Comparison of ENCODE assay signal across 22 cellular contexts in genomic region chr20:45951925-45952834, GRCh38. TPM values are rescaled to one million over a fixed set of nuclear protein-coding genes. Genes with fewer than 3 reads are reported as not detected.
A peak's percentile ranks its signal among the peaks of the same experiment; 100 is the strongest.
DNase-seq lines count a peak whose midpoint lies in the region; ATAC-seq, FAIRE-seq and TF ChIP-seq lines count a peak whose summit lies in the region.
"Had no signal": no experiment of that assay in that cellular context is flagged by ENCODE, and none has a peak within 500 bp of the region (broad histone marks: within the 10 kb centered on the region; RNA-seq: fewer than 3 reads in every experiment).

No MANE protein-coding gene starts in this region.

- intact Hi-C loops in HepG2 (cut with micrococcal nuclease; ENCODE audit: unreplicated experiment) (no loop called here), right lobe of liver (cut with DNase I) (loop anchor here in 1 of 2 donors (10.0 kb wide), 1 partner anchor 137 kb away; the partner anchor contains the start of gene UBE2C)

- H3K36me3 ChIP-seq in HepG2 (replicated peaks in 1 of 2; ENCODE audit: control insufficient read depth in 1 of 2, insufficient read depth in 2 of 2, low read length in 2 of 2), result peaks cover 36 to 62% of the 10 kb centered on the region in 2 experiments
- peaks cover 5 to 68% (median 18%) of the 10 kb centered on the region in 4 donors for H3K36me3 ChIP-seq in right lobe of liver
- H3K36me3 ChIP-seq in KOPT-K1 (ENCODE audit: insufficient read depth, low read length), result peaks cover 98% of the 10 kb centered on the region

- H3K4me1 ChIP-seq in HepG2 (ENCODE audit: insufficient read depth, low read length) (peaks cover 10% of the 10 kb centered on the region), right lobe of liver (no peaks in the 10 kb centered on the region)

- in situ Hi-C loops in HepG2 (cut with HindIII; ENCODE audit: extremely low pct_ligation_motif_present, low pct_unique_long_range_greater_than_20kb), result no loop called here

- no peak overlapping the region for H2AFZ ChIP-seq in HepG2 (ENCODE audit: low read length)

- peaks cover 0 to 24% of the 10 kb centered on the region in 2 donors for H3K4me1 Mint-ChIP-seq in immature natural killer cell
- peaks cover 4% of the 10 kb centered on the region for H3K4me1 Mint-ChIP-seq in stimulated activated naive CD8-positive, alpha-beta T cell treated with anti-CD3 and anti-CD28 coated beads, Interleukin-15, amount 100 ng/mL, for 72 hours

- no peaks in the 10 kb centered on the region for H3K9me3 ChIP-seq in HepG2 (ENCODE audit: low read length)
- no peaks in the 10 kb centered on the region for H3K9me3 ChIP-seq in right lobe of liver
- no peaks in the 10 kb centered on the region for H3K9me3 ChIP-seq in KOPT-K1 (ENCODE audit: insufficient read depth, low read length, poor library complexity, severe bottlenecking)
- H3K9me3 ChIP-seq: mucosa of descending colon had no signal

- peaks cover 0 to 23% (median 0%) of the 10 kb centered on the region in 3 donors for H3K36me3 Mint-ChIP-seq in immature natural killer cell

- no peak for FAIRE-seq in HepG2 (lab: Jason Lieb, UNC)
- FAIRE-seq: endothelial cell of umbilical vein had no signal

- DNase-seq in HepG2 (ENCODE audit: low spot score) (no peak), right lobe of liver (no peak), immature natural killer cell (no peak), foreskin melanocyte (no peak)
- DNase-seq in stimulated activated naive CD8-positive, alpha-beta T cell treated with anti-CD3 and anti-CD28 coated beads, Interleukin-15, amount 100 ng/mL, for 72 hours, result no peak
- DNase-seq: activated CD4-positive, CD25-positive, alpha-beta regulatory T cell treated with anti-CD3 and anti-CD28 coated beads, Interleukin-2, amount 50 U/mL, for 72 hours; activated CD8-positive, alpha-beta memory T cell treated with anti-CD3 and anti-CD28 coated beads, Interleukin-2, amount 10 ng/mL, durations not matched to agents 7 days and 5 days; activated effector memory CD4-positive, alpha-beta T cell treated with Interleukin-2 at 50 U/mL for 16 hours; amygdala; CD4-positive, CD25-positive, alpha-beta regulatory T cell; NCI-H1417 treated with DMSO at 0.1 percent for 48 hours; occipital lobe; stimulated activated CD4-positive, alpha-beta T cell treated with anti-CD3 and anti-CD28 coated beads, Interleukin-15, amount 100 ng/mL, for 24 hours; T1000 had no signal

- H3K27me3 Mint-ChIP-seq in immature natural killer cell (ENCODE audit: low read depth in 3 of 3), result peaks cover 4 to 9% (median 5%) of the 10 kb centered on the region in 3 donors
- no peaks in the 10 kb centered on the region for H3K27me3 Mint-ChIP-seq in stimulated activated naive CD8-positive, alpha-beta T cell treated with anti-CD3 and anti-CD28 coated beads, Interleukin-15, amount 100 ng/mL, for 72 hours
- H3K27me3 Mint-ChIP-seq: activated CD8-positive, alpha-beta memory T cell treated with anti-CD3 and anti-CD28 coated beads, Interleukin-2, amount 10 ng/mL, durations not matched to agents 7 days and 5 days; CD4-positive, CD25-positive, alpha-beta regulatory T cell; dendritic cell treated with granulocyte-macrophage colony-stimulating factor and Interleukin-4, amounts not matched to agents 40 ng/mL and 50 ng/mL, for 4 days had no signal

- no peaks in the 10 kb centered on the region for H4K20me1 ChIP-seq in HepG2 (ENCODE audit: insufficient read depth, low read length)

- no peak for TF ChIP-seq POLR2A in HepG2 (IDR thresholded peaks at IDR 0.05; ENCODE audit: insufficient read depth in 1 of 2, low read depth in 2 of 2, low read length in 2 of 2)
- TF ChIP-seq POLR2A in right lobe of liver (IDR thresholded peaks at IDR 0.05), result no peak

- H3K27ac ChIP-seq in HepG2 (ENCODE audit: extremely low read length, insufficient read depth, low read length), result no peak overlapping the region
- no peak overlapping the region for H3K27ac ChIP-seq in right lobe of liver
- H3K27ac ChIP-seq in KOPT-K1 (ENCODE audit: low read depth, low read length, poor library complexity, severe bottlenecking), result peak overlapping the region; percentile 18

- BruUV-seq in HepG2 (replicated peaks; lab: Mats Ljungman, UMichigan), result no TSS peak

- CTCF ChIA-PET in HepG2 (lab: Yijun Ruan, JAX; ENCODE audit: low intra/inter-chr PET ratio, low total read pairs), result no interaction called here

- TF ChIP-seq CTCF in HepG2 (CRISPR knock-in tag; IDR thresholded peaks at IDR 0.05) (no peak), right lobe of liver (IDR thresholded peaks at IDR 0.05) (no peak)

- H3K27ac Mint-ChIP-seq in immature natural killer cell, result peak overlapping the region in 4 of 6 donors; percentile 17 to 71 (median 47)
- H3K27ac Mint-ChIP-seq in stimulated activated naive CD8-positive, alpha-beta T cell treated with anti-CD3 and anti-CD28 coated beads, Interleukin-15, amount 100 ng/mL, for 72 hours, result peak overlapping the region; percentile 40 to 96
- H3K27ac Mint-ChIP-seq: activated CD8-positive, alpha-beta memory T cell treated with anti-CD3 and anti-CD28 coated beads, Interleukin-2, amount 10 ng/mL, durations not matched to agents 7 days and 5 days; dendritic cell treated with granulocyte-macrophage colony-stimulating factor and Interleukin-4, amounts not matched to agents 40 ng/mL and 50 ng/mL, for 4 days had no signal

- WGBS in HepG2 (ENCODE audit: low lambda C conversion rate), result 95% methylated on average over 19 of the region's 19 CpGs
- WGBS in right lobe of liver (ENCODE audit: insufficient coverage, low coverage, low lambda C conversion rate, missing lambda C conversion rate), result 85% methylated on average over 5 of the region's 19 CpGs

- H3K9me3 Mint-ChIP-seq in immature natural killer cell, result no peaks in the 10 kb centered on the region
- H3K9me3 Mint-ChIP-seq in stimulated activated naive CD8-positive, alpha-beta T cell treated with anti-CD3 and anti-CD28 coated beads, Interleukin-15, amount 100 ng/mL, for 72 hours, result no peaks in the 10 kb centered on the region
- H3K9me3 Mint-ChIP-seq: dendritic cell treated with granulocyte-macrophage colony-stimulating factor and Interleukin-4, amounts not matched to agents 40 ng/mL and 50 ng/mL, for 4 days had no signal

- POLR2A ChIA-PET in HepG2 (lab: Yijun Ruan, JAX), result interaction anchor here (1.4 to 2.0 kb wide), 2 partner anchors 17 to 19 kb away, joined by 3 to 5 read pairs; no protein-coding TSS in a partner anchor

- ATAC-seq in HepG2 (peak; percentile 1; the same call in 1 of the 3 replicates), right lobe of liver (no peak), HG02798 (IDR thresholded peaks at IDR 0.05; ENCODE audit: poor library complexity, unreplicated experiment) (no peak), GM18861 (IDR thresholded peaks at IDR 0.05; ENCODE audit: unreplicated experiment) (no peak)
- ATAC-seq in stimulated activated naive CD8-positive, alpha-beta T cell treated with anti-CD3 and anti-CD28 coated beads, Interleukin-15, amount 100 ng/mL, for 72 hours, result no peak
- ATAC-seq: activated CD8-positive, alpha-beta memory T cell treated with anti-CD3 and anti-CD28 coated beads, Interleukin-2, amount 10 ng/mL, durations not matched to agents 7 days and 5 days; mucosa of descending colon; right cardiac atrium had no signal

- no peak overlapping the region for H3K4me2 ChIP-seq in HepG2 (ENCODE audit: low read depth, low read length)

- TF ChIP-seq RAD21 in HepG2 (CRISPR knock-in tag; IDR thresholded peaks at IDR 0.05), result no peak

- H3K79me2 ChIP-seq in HepG2 (ENCODE audit: insufficient read depth, low read length), result no peaks in the 10 kb centered on the region

- H3K4me3 Mint-ChIP-seq in immature natural killer cell, result no peak overlapping the region
- no peak overlapping the region for H3K4me3 Mint-ChIP-seq in stimulated activated naive CD8-positive, alpha-beta T cell treated with anti-CD3 and anti-CD28 coated beads, Interleukin-15, amount 100 ng/mL, for 72 hours
- H3K4me3 Mint-ChIP-seq: activated CD8-positive, alpha-beta memory T cell treated with anti-CD3 and anti-CD28 coated beads, Interleukin-2, amount 10 ng/mL, durations not matched to agents 7 days and 5 days; CD4-positive, CD25-positive, alpha-beta regulatory T cell; dendritic cell treated with granulocyte-macrophage colony-stimulating factor and Interleukin-4, amounts not matched to agents 40 ng/mL and 50 ng/mL, for 4 days had no signal

- no peaks in the 10 kb centered on the region for H3K27me3 ChIP-seq in HepG2 (ENCODE audit: control insufficient read depth in 1 of 2, insufficient read depth in 2 of 2, low read length in 2 of 2)
- H3K27me3 ChIP-seq in right lobe of liver, result no peaks in the 10 kb centered on the region

- H3K4me3 ChIP-seq in HepG2 (replicated peaks in 1 of 3; ENCODE audit: insufficient read depth in 1 of 3, low read depth in 2 of 3, low read length in 3 of 3) (no peak overlapping the region), right lobe of liver (no peak overlapping the region)
- H3K4me3 ChIP-seq: mucosa of descending colon had no signal

- no peak for TF ChIP-seq EP300 in HepG2 (IDR thresholded peaks at IDR 0.05; ENCODE audit: low read depth in 2 of 2, low read length in 2 of 2)
- TF ChIP-seq EP300 in HepG2 (CRISPR knock-in tag; IDR thresholded peaks at IDR 0.05; ENCODE audit: borderline replicate concordance), result no peak

- H3K9ac ChIP-seq in HepG2 (ENCODE audit: insufficient read depth, low read depth, low read length), result no peak overlapping the region

RNA-seq across cellular contexts. Expression of gene PCIF1, which starts 17.7 kb away (rescaled TPM):
- total RNA-seq in HepG2 (2016; rRNA removed; fragmentation: Illumina TruSeq; extraction: Trizol), result 18.5 and 20.9 TPM in 2 replicates
- total RNA-seq in HepG2 (2016; cell fraction: cytosol; rRNA removed; fragmentation: Illumina TruSeq; extraction: Trizol; ENCODE audit: low read depth), result 30.2 and 42.6 TPM in 2 replicates
- 17.6 and 21.4 TPM in 2 replicates for total RNA-seq in HepG2 (2016; cell fraction: insoluble cytoplasmic fraction; rRNA removed; fragmentation: Illumina TruSeq; extraction: Trizol)
- 35.4 and 44.6 TPM in 2 replicates for total RNA-seq in HepG2 (2016; cell fraction: membrane; rRNA removed; fragmentation: Illumina TruSeq; extraction: Trizol)
- total RNA-seq in HepG2 (2016; cell fraction: nucleus; rRNA removed; fragmentation: Illumina TruSeq; extraction: Trizol), result 19.3 and 21.9 TPM in 2 replicates
- polyA plus RNA-seq in HepG2 (2011; rRNA removed), result 21.6 and 24.4 TPM in 2 replicates
- polyA plus RNA-seq in HepG2 (2011; cell fraction: cytosol; rRNA removed), result 19.5 and 26.1 TPM in 2 replicates
- polyA plus RNA-seq in HepG2 (2011; cell fraction: nucleus; rRNA removed), result 38.0 and 44.1 TPM in 2 replicates
- polyA plus RNA-seq in HepG2 (2012), result 22.9 and 30.3 TPM in 2 replicates
- 41.4 and 54.3 TPM in 2 replicates for polyA plus RNA-seq in HepG2 (2016; cell fraction: cytosol; fragmentation: Illumina TruSeq; extraction: Trizol; ENCODE audit: low read depth)
- 27.4 and 35.6 TPM in 2 replicates for polyA plus RNA-seq in HepG2 (2016; cell fraction: insoluble cytoplasmic fraction; fragmentation: Illumina TruSeq; extraction: Trizol; ENCODE audit: low read depth)
- polyA plus RNA-seq in HepG2 (2016; cell fraction: membrane; fragmentation: Illumina TruSeq; extraction: Trizol; ENCODE audit: low read depth), result 51.1 and 55.4 TPM in 2 replicates
- polyA plus RNA-seq in HepG2 (2016; cell fraction: nucleus; fragmentation: Illumina TruSeq; extraction: Trizol; ENCODE audit: insufficient read depth, low read depth), result 35.5 and 37.2 TPM in 2 replicates
- polyA minus RNA-seq in HepG2 (2011; rRNA and poly(A)+ RNA removed; ENCODE audit: low replicate concordance), result 40.1 and 74.5 TPM in 2 replicates
- 19.4 and 24.4 TPM in 2 replicates for polyA minus RNA-seq in HepG2 (2011; cell fraction: cytosol; rRNA and poly(A)+ RNA removed)
- polyA minus RNA-seq in HepG2 (2011; cell fraction: nucleus; rRNA and poly(A)+ RNA removed), result 55.2 and 63.6 TPM in 2 replicates
- total RNA-seq in right lobe of liver, result 10 to 100 TPM in 2 of 6 experiments, 1 to 10 TPM in 4; 7.8 to 12.1 (median 9.5) TPM
- 10 to 100 TPM; 78.4 to 93.4 (median 83.0) TPM for polyA plus RNA-seq in immature natural killer cell

RNA-seq across cellular contexts. Expression of gene ZNF335, which starts 19.8 kb away (rescaled TPM):
- total RNA-seq in HepG2 (2016; rRNA removed; fragmentation: Illumina TruSeq; extraction: Trizol) (6.0 and 13.7 TPM in 2 replicates), right lobe of liver (1 to 10 TPM; 6.5 to 9.3 (median 7.8) TPM)
- total RNA-seq in HepG2 (2016; cell fraction: cytosol; rRNA removed; fragmentation: Illumina TruSeq; extraction: Trizol; ENCODE audit: low read depth), result 4.5 and 4.7 TPM in 2 replicates
- 5.0 and 12.7 TPM in 2 replicates for total RNA-seq in HepG2 (2016; cell fraction: insoluble cytoplasmic fraction; rRNA removed; fragmentation: Illumina TruSeq; extraction: Trizol)
- 6.7 and 7.0 TPM in 2 replicates for total RNA-seq in HepG2 (2016; cell fraction: membrane; rRNA removed; fragmentation: Illumina TruSeq; extraction: Trizol)
- total RNA-seq in HepG2 (2016; cell fraction: nucleus; rRNA removed; fragmentation: Illumina TruSeq; extraction: Trizol), result 18.8 and 22.0 TPM in 2 replicates
- polyA plus RNA-seq in HepG2 (2011; rRNA removed) (9.7 and 12.3 TPM in 2 replicates), immature natural killer cell (10 to 100 TPM in 1 of 3 donors, 1 to 10 TPM in 2; 7.1 to 17.9 (median 9.6) TPM)
- polyA plus RNA-seq in HepG2 (2011; cell fraction: cytosol; rRNA removed), result 3.3 and 4.6 TPM in 2 replicates
- 62.4 and 81.3 TPM in 2 replicates for polyA plus RNA-seq in HepG2 (2011; cell fraction: nucleus; rRNA removed)
- 5.7 and 8.0 TPM in 2 replicates for polyA plus RNA-seq in HepG2 (2012)
- 1.5 TPM in 2 replicates for polyA plus RNA-seq in HepG2 (2016; cell fraction: cytosol; fragmentation: Illumina TruSeq; extraction: Trizol; ENCODE audit: low read depth)
- polyA plus RNA-seq in HepG2 (2016; cell fraction: insoluble cytoplasmic fraction; fragmentation: Illumina TruSeq; extraction: Trizol; ENCODE audit: low read depth), result 5.1 and 7.0 TPM in 2 replicates
- polyA plus RNA-seq in HepG2 (2016; cell fraction: membrane; fragmentation: Illumina TruSeq; extraction: Trizol; ENCODE audit: low read depth), result 2.9 and 3.1 TPM in 2 replicates
- 40.5 and 45.7 TPM in 2 replicates for polyA plus RNA-seq in HepG2 (2016; cell fraction: nucleus; fragmentation: Illumina TruSeq; extraction: Trizol; ENCODE audit: insufficient read depth, low read depth)
- 32.3 and 35.8 TPM in 2 replicates for polyA minus RNA-seq in HepG2 (2011; rRNA and poly(A)+ RNA removed; ENCODE audit: low replicate concordance)
- 3.4 and 4.0 TPM in 2 replicates for polyA minus RNA-seq in HepG2 (2011; cell fraction: cytosol; rRNA and poly(A)+ RNA removed)
- 42.4 and 45.0 TPM in 2 replicates for polyA minus RNA-seq in HepG2 (2011; cell fraction: nucleus; rRNA and poly(A)+ RNA removed)

RNA-seq across cellular contexts. Expression of gene PLTP, which starts 40.2 kb away (rescaled TPM):
- total RNA-seq in HepG2 (2016; rRNA removed; fragmentation: Illumina TruSeq; extraction: Trizol) (7.0 and 16.9 TPM in 2 replicates), right lobe of liver (10 to 100 TPM in 5 of 6 experiments, 1 to 10 TPM in 1; 9.6 to 70.2 (median 35.6) TPM)
- total RNA-seq in HepG2 (2016; cell fraction: cytosol; rRNA removed; fragmentation: Illumina TruSeq; extraction: Trizol; ENCODE audit: low read depth), result 3.6 and 5.4 TPM in 2 replicates
- 5.7 and 18.2 TPM in 2 replicates for total RNA-seq in HepG2 (2016; cell fraction: insoluble cytoplasmic fraction; rRNA removed; fragmentation: Illumina TruSeq; extraction: Trizol)
- 6.1 and 6.9 TPM in 2 replicates for total RNA-seq in HepG2 (2016; cell fraction: membrane; rRNA removed; fragmentation: Illumina TruSeq; extraction: Trizol)
- total RNA-seq in HepG2 (2016; cell fraction: nucleus; rRNA removed; fragmentation: Illumina TruSeq; extraction: Trizol), result 18.3 and 22.2 TPM in 2 replicates
- polyA plus RNA-seq in HepG2 (2011; rRNA removed) (28.6 and 30.7 TPM in 2 replicates), immature natural killer cell (10 to 100 TPM in 1 of 3 donors, 1 to 10 TPM in 1, under 1 TPM in 1; 0.77 to 17.5 (median 7.3) TPM)
- 26.4 and 36.2 TPM in 2 replicates for polyA plus RNA-seq in HepG2 (2011; cell fraction: cytosol; rRNA removed)
- 25.4 and 33.0 TPM in 2 replicates for polyA plus RNA-seq in HepG2 (2011; cell fraction: nucleus; rRNA removed)
- polyA plus RNA-seq in HepG2 (2012), result 13.5 and 20.7 TPM in 2 replicates
- 6.3 and 6.9 TPM in 2 replicates for polyA plus RNA-seq in HepG2 (2016; cell fraction: cytosol; fragmentation: Illumina TruSeq; extraction: Trizol; ENCODE audit: low read depth)
- 7.2 and 10.5 TPM in 2 replicates for polyA plus RNA-seq in HepG2 (2016; cell fraction: insoluble cytoplasmic fraction; fragmentation: Illumina TruSeq; extraction: Trizol; ENCODE audit: low read depth)
- polyA plus RNA-seq in HepG2 (2016; cell fraction: membrane; fragmentation: Illumina TruSeq; extraction: Trizol; ENCODE audit: low read depth), result 7.7 and 8.9 TPM in 2 replicates
- 31.7 and 37.7 TPM in 2 replicates for polyA plus RNA-seq in HepG2 (2016; cell fraction: nucleus; fragmentation: Illumina TruSeq; extraction: Trizol; ENCODE audit: insufficient read depth, low read depth)
- 3.3 and 51.4 TPM in 2 replicates for polyA minus RNA-seq in HepG2 (2011; rRNA and poly(A)+ RNA removed; ENCODE audit: low replicate concordance)
- 17.1 and 20.1 TPM in 2 replicates for polyA minus RNA-seq in HepG2 (2011; cell fraction: cytosol; rRNA and poly(A)+ RNA removed)
- polyA minus RNA-seq in HepG2 (2011; cell fraction: nucleus; rRNA and poly(A)+ RNA removed), result 8.1 and 10.7 TPM in 2 replicates

RNA-seq across cellular contexts. Expression of gene MMP9, which starts 56.5 kb away (rescaled TPM):
- total RNA-seq in HepG2 (2016; rRNA removed; fragmentation: Illumina TruSeq; extraction: Trizol) (not detected in 2 replicates), right lobe of liver (1 to 10 TPM in 4 of 6 experiments, under 1 TPM in 2; 0.61 to 2.4 (median 1.3) TPM)
- not detected in 2 replicates for total RNA-seq in HepG2 (2016; cell fraction: cytosol; rRNA removed; fragmentation: Illumina TruSeq; extraction: Trizol; ENCODE audit: low read depth)
- 0.06 TPM in 1 of 2 replicates, not detected in the other for total RNA-seq in HepG2 (2016; cell fraction: insoluble cytoplasmic fraction; rRNA removed; fragmentation: Illumina TruSeq; extraction: Trizol)
- total RNA-seq in HepG2 (2016; cell fraction: membrane; rRNA removed; fragmentation: Illumina TruSeq; extraction: Trizol), result not detected in 2 replicates
- not detected in 2 replicates for total RNA-seq in HepG2 (2016; cell fraction: nucleus; rRNA removed; fragmentation: Illumina TruSeq; extraction: Trizol)
- polyA plus RNA-seq in HepG2 (2011; rRNA removed) (0.03 TPM in 1 of 2 replicates, not detected in the other), immature natural killer cell (under 1 TPM in 1 of 3 donors, not detected in 2; 0.09 TPM)
- 0.04 TPM in 1 of 2 replicates, not detected in the other for polyA plus RNA-seq in HepG2 (2011; cell fraction: cytosol; rRNA removed)
- polyA plus RNA-seq in HepG2 (2011; cell fraction: nucleus; rRNA removed), result not detected in 2 replicates
- polyA plus RNA-seq in HepG2 (2012), result not detected in 2 replicates
- polyA plus RNA-seq in HepG2 (2016; cell fraction: cytosol; fragmentation: Illumina TruSeq; extraction: Trizol; ENCODE audit: low read depth), result not detected in 2 replicates
- polyA plus RNA-seq in HepG2 (2016; cell fraction: insoluble cytoplasmic fraction; fragmentation: Illumina TruSeq; extraction: Trizol; ENCODE audit: low read depth), result not detected in 2 replicates
- polyA plus RNA-seq in HepG2 (2016; cell fraction: membrane; fragmentation: Illumina TruSeq; extraction: Trizol; ENCODE audit: low read depth), result not detected in 2 replicates
- not detected in 2 replicates for polyA plus RNA-seq in HepG2 (2016; cell fraction: nucleus; fragmentation: Illumina TruSeq; extraction: Trizol; ENCODE audit: insufficient read depth, low read depth)
- polyA minus RNA-seq in HepG2 (2011; rRNA and poly(A)+ RNA removed; ENCODE audit: low replicate concordance), result not detected in 2 replicates
- not detected in 2 replicates for polyA minus RNA-seq in HepG2 (2011; cell fraction: cytosol; rRNA and poly(A)+ RNA removed)
- polyA minus RNA-seq in HepG2 (2011; cell fraction: nucleus; rRNA and poly(A)+ RNA removed), result not detected in 2 replicates
- total RNA-seq: endothelial cell of umbilical vein, occipital lobe had no signal
- polyA plus RNA-seq: AG04450; CD4-positive, CD25-positive, alpha-beta regulatory T cell; endothelial cell of umbilical vein had no signal
